In genomic region chr17:9604583-9604982, GRCh38 we compare ENCODE assay signal across 14 cellular contexts. TPM values are rescaled to one million over a fixed set of nuclear protein-coding genes. Genes with fewer than 3 reads are reported as not detected.
"Had no signal": no experiment of that assay in that cellular context is flagged by ENCODE, and none has a peak within 500 bp of the region (broad histone marks: within the 10 kb centered on the region; RNA-seq: fewer than 3 reads in every experiment).

No MANE protein-coding gene starts in this region.

RNA-seq across cellular contexts. Expression of gene CFAP52, which starts 28.1 kb away (rescaled TPM):
- total RNA-seq: colonic mucosa, dermis blood vessel endothelial cell, dermis microvascular lymphatic vessel endothelial cell, endothelial cell of umbilical vein, epithelial cell of proximal tubule, esophagus mucosa, esophagus squamous epithelium, foreskin keratinocyte, gastrocnemius medialis, glomerular endothelial cell had no signal
- polyA plus RNA-seq: endothelial cell of umbilical vein, fibroblast of lung, foreskin keratinocyte, heart left ventricle, heart right ventricle had no signal

RNA-seq across cellular contexts. Expression of gene USP43, which starts 40.7 kb away (rescaled TPM):
- total RNA-seq: endothelial cell of umbilical vein, fibroblast of villous mesenchyme, heart right ventricle had no signal
